ENCODE assay signal across 8 cellular contexts in genomic region chr2:172426635-172427255, GRCh38. TPM values are rescaled to one million over a fixed set of nuclear protein-coding genes. Genes with fewer than 3 reads are reported as not detected.
A peak's percentile ranks its signal among the peaks of the same experiment; 100 is the strongest.
DNase-seq lines count a peak whose midpoint lies in the region; ATAC-seq and TF ChIP-seq lines count a peak whose summit lies in the region.

No MANE protein-coding gene starts in this region.

- POLR2A ChIA-PET in A673 (lab: Charles Lee; ENCODE audit: low non-redundant PET), result no interaction called here

- DNase-seq in A673 (ENCODE audit: low spot score) (no peak), cardiac fibroblast (ENCODE audit: low read depth in 2 of 2) (no peak), mucosa of descending colon (peak in 1 of 3 donors; percentile 55), OCI-M1 (lab: John Stamatoyannopoulos, UW) (no peak), NCI-H146 treated with DMSO at 0.1 percent for 48 hours (lab: John Stamatoyannopoulos, UW; ENCODE audit: unreplicated experiment) (no peak), NCI-H1092 (lab: John Stamatoyannopoulos, UW) (no peak)

- intact Hi-C loops in A673 (cut with micrococcal nuclease; ENCODE audit: unreplicated experiment) (no loop called here), mucosa of descending colon (cut with DNase I, micrococcal nuclease) (loop anchor here in 1 of 2 donors (5.0 kb wide), 1 partner anchor 36 kb away; no protein-coding TSS in a partner anchor)

- H3K27me3 ChIP-seq in A673 (replicated peaks; ENCODE audit: insufficient read depth, low read depth, low read length, poor library complexity), result peaks cover 12% of the 10 kb centered on the region
- H3K27me3 ChIP-seq in HUES48 (ENCODE audit: control insufficient read depth, insufficient read depth, low read length), result no peaks in the 10 kb centered on the region

- H3K36me3 ChIP-seq in A673 (ENCODE audit: insufficient read depth, low read length, poor library complexity, severe bottlenecking) (no peaks in the 10 kb centered on the region), HUES48 (ENCODE audit: control insufficient read depth, insufficient read depth, low read length) (no peaks in the 10 kb centered on the region), mucosa of descending colon (ENCODE audit: low read depth) (no peaks in the 10 kb centered on the region)

- H3K9ac ChIP-seq in HUES48 (ENCODE audit: low read depth, low read length), result peak overlapping the region; percentile 57; the same call in 1 of the 2 replicates

- H3K9me3 ChIP-seq in A673 (ENCODE audit: low read depth, low read length, poor library complexity, severe bottlenecking), result no peaks in the 10 kb centered on the region
- H3K9me3 ChIP-seq in HUES48 (ENCODE audit: control insufficient read depth, insufficient read depth, low read length), result no peaks in the 10 kb centered on the region
- no peaks in the 10 kb centered on the region for H3K9me3 ChIP-seq in mucosa of descending colon

- TF ChIP-seq CTCF in A673 (conservative IDR thresholded peaks at IDR 0.05; ENCODE audit: low read depth, low read length) (no peak), cardiac fibroblast (IDR thresholded peaks at IDR 0.05; ENCODE audit: low read depth, low read length) (no peak), mucosa of descending colon (IDR thresholded peaks at IDR 0.05) (no peak)

- H3K4me3 ChIP-seq in A673 (ENCODE audit: low read depth, low read length, poor library complexity, severe bottlenecking), result peak overlapping the region; percentile 66
- H3K4me3 ChIP-seq in HUES48 (ENCODE audit: low read depth, low read length), result peak overlapping the region; percentile 74
- H3K4me3 ChIP-seq in cardiac fibroblast (replicated peaks in 1 of 2; ENCODE audit: low read depth in 2 of 2, low read length in 2 of 2), result peak overlapping the region; percentile 54 to 60
- peak overlapping the region; percentile 75 for H3K4me3 ChIP-seq in mucosa of descending colon

- H3K27ac ChIP-seq in A673 (ENCODE audit: low read depth, low read length, poor library complexity, severe bottlenecking) (no peak overlapping the region), HUES48 (ENCODE audit: low read depth, low read length) (no peak overlapping the region)

- CTCF ChIA-PET in A673 (lab: Charles Lee), result interaction anchor here (0.5 to 1.4 kb wide), 4 partner anchors 15 to 251 kb away, joined by 3 to 4 read pairs (median 3); no protein-coding TSS in a partner anchor

- BruUV-seq in A673 (replicated peaks; lab: Mats Ljungman, UMichigan), result no TSS peak

- no peak for ATAC-seq in mucosa of descending colon
- ATAC-seq in HG03108 (IDR thresholded peaks at IDR 0.05; ENCODE audit: unreplicated experiment), result no peak

- H3K4me1 ChIP-seq in A673 (ENCODE audit: insufficient read depth, low read length, poor library complexity, severe bottlenecking), result peaks cover 17% of the 10 kb centered on the region
- H3K4me1 ChIP-seq in HUES48 (ENCODE audit: control insufficient read depth, insufficient read depth, low read length), result peaks cover 44% of the 10 kb centered on the region
- peaks cover 22% of the 10 kb centered on the region for H3K4me1 ChIP-seq in mucosa of descending colon (ENCODE audit: low read depth)

RNA-seq across cellular contexts. Expression of gene ITGA6, which starts 0.6 kb away (rescaled TPM):
- total RNA-seq in A673 (2021), result 7.7 and 10.7 TPM in 2 replicates
- total RNA-seq in mucosa of descending colon, result 100 to 1,000 TPM; 116 to 192 (median 178) TPM
